ENCODE assay signal across 18 cellular contexts in genomic region chr4:36053931-36054330, GRCh38.
A peak's percentile ranks its signal among the peaks of the same experiment; 100 is the strongest.
DNase-seq lines count a peak whose midpoint lies in the region; ATAC-seq, FAIRE-seq and TF ChIP-seq lines count a peak whose summit lies in the region.
"Had no signal": no experiment of that assay in that cellular context is flagged by ENCODE, and none has a peak within 500 bp of the region (broad histone marks: within the 10 kb centered on the region; RNA-seq: fewer than 3 reads in every experiment).

No MANE protein-coding gene starts in this region.

- no peak for TF ChIP-seq CTCF in astrocyte of the spinal cord (IDR thresholded peaks at IDR 0.05; ENCODE audit: low read depth, low read length)

- intact Hi-C loops in activated CD4-positive, alpha-beta T cell treated with anti-CD3 and anti-CD28 coated beads, Interleukin-2, amount 10 ng/mL, durations not matched to agents 24 days and 14 days (cut with micrococcal nuclease), result no loop called here

- H3K36me3 Mint-ChIP-seq in activated CD4-positive, alpha-beta T cell treated with anti-CD3 and anti-CD28 coated beads, Interleukin-2, amount 10 ng/mL, durations not matched to agents 24 days and 14 days (ENCODE audit: low read depth), result no peaks in the 10 kb centered on the region
- H3K36me3 Mint-ChIP-seq: CD4-positive, alpha-beta memory T cell had no signal

- no peak for FAIRE-seq in HTR-8/SVneo (lab: Jason Lieb, UNC)
- FAIRE-seq: G401.6 had no signal

- H3K4me3 ChIP-seq in astrocyte of the spinal cord (ENCODE audit: low read depth, low read length), result no peak overlapping the region
- H3K4me3 ChIP-seq: GM23338 had no signal

- no peak for ATAC-seq in GM21529 (IDR thresholded peaks at IDR 0.05; ENCODE audit: unreplicated experiment)
- ATAC-seq: GM23338 had no signal

- H3K27ac Mint-ChIP-seq in activated CD4-positive, alpha-beta T cell treated with anti-CD3 and anti-CD28 coated beads, Interleukin-2, amount 10 ng/mL, durations not matched to agents 24 days and 14 days, result no peak overlapping the region
- H3K27ac Mint-ChIP-seq: CD4-positive, alpha-beta memory T cell; GM23338 had no signal

- DNase-seq in HTR-8/SVneo (ENCODE audit: insufficient read length, low spot score) (peak; percentile 11), astrocyte of the spinal cord (ENCODE audit: low read depth, low spot score) (peak; percentile 87), iris pigment epithelial cell (ENCODE audit: low read depth) (peak; percentile 38), SKM-1 treated with dmso at 0.1 percent for 144 hours (lab: John Stamatoyannopoulos, UW; ENCODE audit: unreplicated experiment) (no peak)
- DNase-seq in activated naive CD4-positive, alpha-beta T cell treated with Interleukin-2 at 50 U/mL for 16 hours, result no peak
- DNase-seq in activated CD4-positive, alpha-beta T cell treated with anti-CD3 and anti-CD28 coated beads, Interleukin-2, amount 10 ng/mL, durations not matched to agents 24 days and 14 days, result no peak
- DNase-seq: BE2C; CD4-positive, alpha-beta memory T cell; DMS79 treated with DMSO at 0.1 percent for 48 hours; NCI-H1105 treated with DMSO at 0.1 percent for 48 hours; NCI-H187 treated with DMSO at 0.1 percent for 48 hours; NCI-H446; NCI-H69; SHP77; SK-N-SH had no signal

- H3K27me3 Mint-ChIP-seq in activated CD4-positive, alpha-beta T cell treated with anti-CD3 and anti-CD28 coated beads, Interleukin-2, amount 10 ng/mL, durations not matched to agents 24 days and 14 days, result no peaks in the 10 kb centered on the region
- H3K27me3 Mint-ChIP-seq: CD4-positive, alpha-beta memory T cell had no signal

- no peaks in the 10 kb centered on the region for H3K9me3 Mint-ChIP-seq in activated CD4-positive, alpha-beta T cell treated with anti-CD3 and anti-CD28 coated beads, Interleukin-2, amount 10 ng/mL, durations not matched to agents 24 days and 14 days
- H3K9me3 Mint-ChIP-seq: CD4-positive, alpha-beta memory T cell; GM23338 had no signal

- no peak overlapping the region for H3K4me3 Mint-ChIP-seq in activated CD4-positive, alpha-beta T cell treated with anti-CD3 and anti-CD28 coated beads, Interleukin-2, amount 10 ng/mL, durations not matched to agents 24 days and 14 days
- H3K4me3 Mint-ChIP-seq: CD4-positive, alpha-beta memory T cell; GM23338 had no signal

- in situ Hi-C loops in astrocyte of the spinal cord (cut with HindIII; ENCODE audit: low sequenced_read_pairs), result no loop called here

- H3K4me1 Mint-ChIP-seq in activated CD4-positive, alpha-beta T cell treated with anti-CD3 and anti-CD28 coated beads, Interleukin-2, amount 10 ng/mL, durations not matched to agents 24 days and 14 days, result no peaks in the 10 kb centered on the region
- H3K4me1 Mint-ChIP-seq: CD4-positive, alpha-beta memory T cell had no signal

Comparison
In these comparisons a context has a peak if more than half of its experiments do, and no peak if none do; other contexts are left out.
1. DNase-seq: peak in HTR-8/SVneo (single experiment), astrocyte of the spinal cord (single experiment) and iris pigment epithelial cell (single experiment); none in SKM-1 treated with dmso at 0.1 percent for 144 hours (single experiment), activated naive CD4-positive, alpha-beta T cell treated with Interleukin-2 at 50 U/mL for 16 hours (single experiment) and activated CD4-positive, alpha-beta T cell treated with anti-CD3 and anti-CD28 coated beads, Interleukin-2, amount 10 ng/mL, durations not matched to agents 24 days and 14 days (single experiment).